10 cellular contexts compared by ENCODE assay signal in genomic region chr16:3087243-3087791, GRCh38. TPM values are rescaled to one million over a fixed set of nuclear protein-coding genes. Genes with fewer than 3 reads are reported as not detected.
DNase-seq lines count a peak whose midpoint lies in the region; ATAC-seq lines count a peak whose summit lies in the region.
"Had no signal": no experiment of that assay in that cellular context is flagged by ENCODE, and none has a peak within 500 bp of the region (broad histone marks: within the 10 kb centered on the region; RNA-seq: fewer than 3 reads in every experiment).

No MANE protein-coding gene starts in this region.

- peaks cover 0 to 21% (median 0%) of the 10 kb centered on the region in 5 donors for H3K36me3 Mint-ChIP-seq in naive thymus-derived CD4-positive, alpha-beta T cell

- H3K27me3 Mint-ChIP-seq in naive thymus-derived CD4-positive, alpha-beta T cell, result no peaks in the 10 kb centered on the region

- H3K27ac ChIP-seq in HUES64 (ENCODE audit: low read depth, low read length), result peak overlapping the region; percentile 24; the same call in 1 of the 2 replicates
- peak overlapping the region; percentile 22 for H3K27ac ChIP-seq in naive thymus-derived CD4-positive, alpha-beta T cell (ENCODE audit: low read depth, low read length)

- H3K9me3 ChIP-seq in HUES64 (ENCODE audit: insufficient read depth, low read depth, low read length), result no peaks in the 10 kb centered on the region
- H3K9me3 ChIP-seq in naive thymus-derived CD4-positive, alpha-beta T cell (ENCODE audit: control insufficient read depth in 2 of 3, low read length in 3 of 3), result no peaks in the 10 kb centered on the region

- no peak overlapping the region for H3K9ac ChIP-seq in HUES64 (ENCODE audit: low read depth, low read length)

- peak; percentile 64 for ATAC-seq in naive thymus-derived CD4-positive, alpha-beta T cell
- ATAC-seq in HG02798 (IDR thresholded peaks at IDR 0.05; ENCODE audit: poor library complexity, unreplicated experiment), result no peak
- ATAC-seq in GM19324 (IDR thresholded peaks at IDR 0.05; ENCODE audit: low FRiP score, unreplicated experiment), result no peak

- H3K36me3 ChIP-seq in HUES64 (ENCODE audit: insufficient read depth, low read length), result peaks cover 46% of the 10 kb centered on the region
- no peaks in the 10 kb centered on the region for H3K36me3 ChIP-seq in naive thymus-derived CD4-positive, alpha-beta T cell (ENCODE audit: control insufficient read depth in 2 of 3, insufficient read depth in 3 of 3, low read length in 3 of 3)

- 84% methylated on average over 12 of the region's 12 CpGs for WGBS in HUES64

- no peak overlapping the region for H3K4me3 ChIP-seq in HUES64 (ENCODE audit: low read length)
- no peak overlapping the region for H3K4me3 ChIP-seq in naive thymus-derived CD4-positive, alpha-beta T cell (ENCODE audit: low read length)

- no peaks in the 10 kb centered on the region for H3K27me3 ChIP-seq in HUES64 (ENCODE audit: insufficient read depth, low read length)
- H3K27me3 ChIP-seq in naive thymus-derived CD4-positive, alpha-beta T cell (ENCODE audit: control insufficient read depth in 2 of 2, insufficient read depth in 2 of 2, low read length in 2 of 2), result no peaks in the 10 kb centered on the region

- H3K27ac Mint-ChIP-seq in naive thymus-derived CD4-positive, alpha-beta T cell, result peak overlapping the region in 7 of 9 donors; percentile 14 to 83 (median 68)

- CTCF ChIA-PET in naive thymus-derived CD4-positive, alpha-beta T cell (lab: Charles Lee), result interaction anchor here (0.7 to 1.7 kb wide), 5 partner anchors 10 to 47 kb away, joined by 3 to 7 read pairs (median 3); no protein-coding TSS in a partner anchor

- no peaks in the 10 kb centered on the region for H3K4me1 ChIP-seq in HUES64 (ENCODE audit: insufficient read depth, low read length)
- peaks cover 12 to 26% of the 10 kb centered on the region in 2 donors for H3K4me1 ChIP-seq in naive thymus-derived CD4-positive, alpha-beta T cell (ENCODE audit: control insufficient read depth in 2 of 2, insufficient read depth in 2 of 2, low read length in 2 of 2)

- no peaks in the 10 kb centered on the region for H3K9me3 Mint-ChIP-seq in naive thymus-derived CD4-positive, alpha-beta T cell

- H3K4me3 Mint-ChIP-seq in naive thymus-derived CD4-positive, alpha-beta T cell, result peak overlapping the region in 8 of 10 donors; percentile 16 to 76 (median 50)

- intact Hi-C loops in naive thymus-derived CD4-positive, alpha-beta T cell (cut with micrococcal nuclease), result no loop called here

- DNase-seq in AML-193 (lab: John Stamatoyannopoulos, UW), result peak; percentile 20 to 28
- DNase-seq in ecto neural progenitor cell (ENCODE audit: low spot score), result peak; percentile 71
- no peak for DNase-seq in naive thymus-derived CD4-positive, alpha-beta T cell
- no peak for DNase-seq in occipital lobe (lab: John Stamatoyannopoulos, UW)
- DNase-seq in NCI-H2107 (lab: John Stamatoyannopoulos, UW), result no peak
- DNase-seq: anterior cingulate cortex had no signal

- H3K4me1 Mint-ChIP-seq in naive thymus-derived CD4-positive, alpha-beta T cell, result peaks cover 26 to 71% (median 58%) of the 10 kb centered on the region in 7 donors

- POLR2A ChIA-PET in naive thymus-derived CD4-positive, alpha-beta T cell (lab: Charles Lee), result interaction anchor here (0.6 to 1.8 kb wide), 9 partner anchors 10 to 42 kb away, joined by 3 to 12 read pairs (median 3); partner anchors contain the start of gene ZSCAN10

RNA-seq across cellular contexts. Expression of gene ZSCAN10, which starts 11.8 kb away (rescaled TPM):
- polyA plus RNA-seq in HUES64 (2013, experiment 1 of 2), result 111 TPM
- 95.7 TPM for polyA plus RNA-seq in HUES64 (2013, experiment 2 of 2)
- under 1 TPM in 3 of 5 experiments, not detected in 2; 0.22 to 0.61 (median 0.29) TPM for total RNA-seq in naive thymus-derived CD4-positive, alpha-beta T cell
- under 1 TPM in 1 of 2 donors, not detected in 1; 0.35 TPM for polyA plus RNA-seq in naive thymus-derived CD4-positive, alpha-beta T cell
- total RNA-seq in occipital lobe, result not detected
- total RNA-seq: RPMI7951 had no signal

RNA-seq across cellular contexts. Expression of gene IL32, which starts 21.9 kb away (rescaled TPM):
- 2.1 TPM for polyA plus RNA-seq in HUES64 (2013, experiment 1 of 2)
- 1.3 TPM for polyA plus RNA-seq in HUES64 (2013, experiment 2 of 2)
- 1,000 to 10,000 TPM in 1 of 5 experiments, 100 to 1,000 TPM in 4; 351 to 3,697 (median 587) TPM for total RNA-seq in naive thymus-derived CD4-positive, alpha-beta T cell
- polyA plus RNA-seq in naive thymus-derived CD4-positive, alpha-beta T cell, result 1,000 to 10,000 TPM; 1,418 to 1,605 TPM
- 1.1 TPM for total RNA-seq in occipital lobe

RNA-seq across cellular contexts. Expression of gene ZNF205, which starts 25.1 kb away (rescaled TPM):
- polyA plus RNA-seq in HUES64 (2013, experiment 1 of 2), result 13.1 TPM
- polyA plus RNA-seq in HUES64 (2013, experiment 2 of 2), result 13.6 TPM
- under 1 TPM in 1 of 5 experiments, not detected in 4; 0.29 TPM for total RNA-seq in naive thymus-derived CD4-positive, alpha-beta T cell
- polyA plus RNA-seq in naive thymus-derived CD4-positive, alpha-beta T cell, result under 1 TPM in 1 of 2 donors, not detected in 1; 0.09 TPM
- 18.9 TPM for total RNA-seq in occipital lobe

RNA-seq across cellular contexts. Expression of gene MMP25, which starts 41.0 kb away (rescaled TPM):
- polyA plus RNA-seq in HUES64 (2013, experiment 1 of 2), result 8.3 TPM
- 8.9 TPM for polyA plus RNA-seq in HUES64 (2013, experiment 2 of 2)
- total RNA-seq in naive thymus-derived CD4-positive, alpha-beta T cell, result 10 to 100 TPM in 2 of 5 experiments, 1 to 10 TPM in 1, under 1 TPM in 2; 0.73 to 64.4 (median 3.7) TPM
- polyA plus RNA-seq in naive thymus-derived CD4-positive, alpha-beta T cell, result under 1 TPM; 0.64 to 0.93 TPM
- 0.62 TPM for total RNA-seq in occipital lobe
- total RNA-seq: RPMI7951 had no signal

RNA-seq across cellular contexts. Expression of gene ZNF213, which starts 47.5 kb away (rescaled TPM):
- polyA plus RNA-seq in HUES64 (2013, experiment 1 of 2), result 5.7 TPM
- 7.3 TPM for polyA plus RNA-seq in HUES64 (2013, experiment 2 of 2)
- 10 to 100 TPM in 3 of 5 experiments, 1 to 10 TPM in 2; 3.8 to 14.0 (median 11.8) TPM for total RNA-seq in naive thymus-derived CD4-positive, alpha-beta T cell
- polyA plus RNA-seq in naive thymus-derived CD4-positive, alpha-beta T cell, result 1 to 10 TPM; 1.7 to 3.4 TPM
- total RNA-seq in occipital lobe, result 8.3 TPM

Comparison
In these comparisons a context has a peak if more than half of its experiments do, and no peak if none do; other contexts are left out.
1. DNase-seq: peak in AML-193 (2 of 2) and ecto neural progenitor cell (single experiment); none in naive thymus-derived CD4-positive, alpha-beta T cell (0 of 9), occipital lobe (single experiment) and NCI-H2107 (single experiment).
2. RNA of gene IL32, which starts 21.9 kb away (total RNA-seq): 351 to 3,697 TPM in naive thymus-derived CD4-positive, alpha-beta T cell; 1.1 TPM in occipital lobe (single experiment); every median in the first group is over 100 times any median in the second.
3. RNA of gene ZNF205, which starts 25.1 kb away (total RNA-seq): 18.9 TPM in occipital lobe (single experiment); 0.29 TPM in naive thymus-derived CD4-positive, alpha-beta T cell; every median in the first group is over 10 times any median in the second.